Comparison of ENCODE assay signal across 21 cellular contexts in genomic region chr20:10733122-10733521, GRCh38. TPM values are rescaled to one million over a fixed set of nuclear protein-coding genes. Genes with fewer than 3 reads are reported as not detected.
A peak's percentile ranks its signal among the peaks of the same experiment; 100 is the strongest.
DNase-seq lines count a peak whose midpoint lies in the region; FAIRE-seq and TF ChIP-seq lines count a peak whose summit lies in the region.
"Had no signal": no experiment of that assay in that cellular context is flagged by ENCODE, and none has a peak within 500 bp of the region (broad histone marks: within the 10 kb centered on the region; RNA-seq: fewer than 3 reads in every experiment).

No MANE protein-coding gene starts in this region.

- in situ Hi-C loops in ACHN (cut with HindIII; ENCODE audit: low pct_ligation_motif_present, low pct_unique_long_range_greater_than_20kb, low sequenced_read_pairs) = no loop called here

- CTCF ChIA-PET in HEK293 (lab: Yijun Ruan, JAX) = no interaction called here

- H3K36me3 ChIP-seq in HEK293 (ENCODE audit: control insufficient read depth in 2 of 2, insufficient read depth in 1 of 2, low read length in 2 of 2) (no peaks in the 10 kb centered on the region), WERI-Rb-1 (no peaks in the 10 kb centered on the region)
- H3K36me3 ChIP-seq: brain microvascular endothelial cell, thyroid gland had no signal

- no peaks in the 10 kb centered on the region for H3K27me3 ChIP-seq in WERI-Rb-1 (ENCODE audit: insufficient read depth, low read depth, severe bottlenecking)
- H3K27me3 ChIP-seq: brain microvascular endothelial cell, thyroid gland had no signal

- H3K4me1 ChIP-seq in HEK293 (ENCODE audit: control insufficient read depth, insufficient read depth, low read length) = no peaks in the 10 kb centered on the region
- H3K4me1 ChIP-seq: thyroid gland had no signal

- intact Hi-C loops in posterior cingulate gyrus (cut with DNase I) = loop anchor here (10.0 kb wide), 1 partner anchor 72 kb away; no protein-coding TSS in a partner anchor

- DNase-seq in ACHN (peak; percentile 17), WERI-Rb-1 (peak; percentile 63), fibroblast of the aortic adventitia (ENCODE audit: low read depth) (peak; percentile 32), HuH-7 (ENCODE audit: low spot score) (no peak), urothelium cell line (ENCODE audit: low spot score) (no peak), posterior cingulate gyrus (no peak), NCI-H510A treated with DMSO at 0.1 percent for 48 hours (lab: John Stamatoyannopoulos, UW) (no peak)
- DNase-seq: activated CD4-positive, alpha-beta T cell treated with anti-CD3 and anti-CD28 coated beads, Interleukin-2, amount 10 ng/mL, durations not matched to agents 24 days and 14 days; brain microvascular endothelial cell; left cardiac atrium; mesendoderm; NCI-H1436 treated with DMSO at 0.1 percent for 48 hours; NCI-H748 treated with DMSO at 0.1 percent for 48 hours; SHP77; stimulated activated CD4-positive, alpha-beta T cell treated with anti-CD3 and anti-CD28 coated beads, Interleukin-2, amount 100 ng/mL, for 24 hours; stimulated activated naive CD8-positive, alpha-beta T cell treated with anti-CD3 and anti-CD28 coated beads, Interleukin-15, Interleukin-2, amounts not matched to agents 100 U/mL and 50 U/mL, for 24 hours; thyroid gland had no signal

- H3K9me3 ChIP-seq in HEK293 (ENCODE audit: control insufficient read depth, insufficient read depth, low read depth, low read length) (no peaks in the 10 kb centered on the region), WERI-Rb-1 (ENCODE audit: severe bottlenecking) (peaks cover 5% of the 10 kb centered on the region)
- H3K9me3 ChIP-seq: thyroid gland had no signal

- H3K4me3 ChIP-seq in HEK293 (ENCODE audit: low read depth, low read length) (no peak overlapping the region), WERI-Rb-1 (ENCODE audit: low read depth, low read length) (no peak overlapping the region), fibroblast of the aortic adventitia (ENCODE audit: low read depth, low read length) (no peak overlapping the region)
- H3K4me3 ChIP-seq: thyroid gland had no signal

- POLR2A ChIA-PET in HEK293 (lab: Yijun Ruan, JAX) = no interaction called here

- no peak for TF ChIP-seq CTCF in HEK293 (tag by site-specific recombination; IDR thresholded peaks at IDR 0.05)
- no peak for TF ChIP-seq CTCF in WERI-Rb-1 (IDR thresholded peaks at IDR 0.05; ENCODE audit: low read depth, low read length)
- TF ChIP-seq CTCF in fibroblast of the aortic adventitia (IDR thresholded peaks at IDR 0.05; ENCODE audit: insufficient read depth, low read length) = no peak

- H3K27ac ChIP-seq in HEK293 (ENCODE audit: extremely low read depth, low read depth, low read length) (no peak overlapping the region), WERI-Rb-1 (peak overlapping the region; percentile 71)
- H3K27ac ChIP-seq: brain microvascular endothelial cell, thyroid gland had no signal

- FAIRE-seq in urothelium cell line (lab: Jason Lieb, UNC) = no peak
- FAIRE-seq: H54, HTR-8/SVneo had no signal

TF ChIP-seq in HEK293, 187 proteins besides CTCF, POLR2A, EP300 and RAD21:
- TF ChIP-seq AEBP2 (tag by site-specific recombination; IDR thresholded peaks at IDR 0.05; ENCODE audit: borderline replicate concordance) (no peak), ZSCAN23 (tag by site-specific recombination; IDR thresholded peaks at IDR 0.05) (no peak), ZNF776 (tag by site-specific recombination; IDR thresholded peaks at IDR 0.05; ENCODE audit: borderline replicate concordance) (no peak), ZNF48 (tag by site-specific recombination; IDR thresholded peaks at IDR 0.05) (no peak), TRIM28 (IDR thresholded peaks at IDR 0.05; ENCODE audit: borderline replicate concordance, low read length) (peak; percentile 33; the same call in 1 of the 2 replicates), SETDB1 (IDR thresholded peaks at IDR 0.05; ENCODE audit: insufficient read length, low read length) (peak; percentile 80), SP7 (tag by site-specific recombination; IDR thresholded peaks at IDR 0.05) (no peak)

RNA-seq across cellular contexts. Expression of gene JAG1, which starts 59.3 kb away (rescaled TPM):
- 39.2 and 46.7 TPM in 2 replicates for total RNA-seq in fibroblast of the aortic adventitia (ENCODE audit: low replicate concordance)
- total RNA-seq: G401 had no signal

Comparison
In these comparisons a context has a peak if more than half of its experiments do, and no peak if none do; other contexts are left out.
1. DNase-seq: peak in ACHN (single experiment), WERI-Rb-1 (single experiment) and fibroblast of the aortic adventitia (single experiment); none in HuH-7 (single experiment), urothelium cell line (single experiment), posterior cingulate gyrus (0 of 10) and NCI-H510A treated with DMSO at 0.1 percent for 48 hours (single experiment).